8 cellular contexts compared by ENCODE assay signal in genomic region chr17:41918392-41919164, GRCh38. TPM values are rescaled to one million over a fixed set of nuclear protein-coding genes. Genes with fewer than 3 reads are reported as not detected.
DNase-seq lines count a peak whose midpoint lies in the region; TF ChIP-seq lines count a peak whose summit lies in the region.

Gene ACLY (minus strand): TSS chr17:41918951. CDS start chr17:41913873, 5,078 bp downstream.

- peak within 1 kb of the TSS; percentile 95 for H3K9ac ChIP-seq in neural cell (ENCODE audit: low read length)

- intact Hi-C loops in stomach (cut with DNase I; ENCODE audit: low total_unique reads): no loop called here

- TF ChIP-seq EP300 in neural cell (conservative IDR thresholded peaks at IDR 0.05; ENCODE audit: poor library complexity, severe bottlenecking) (peak; percentile 34), stomach (IDR thresholded peaks at IDR 0.05) (no peak)

- peaks cover 7% of the 10 kb centered on the region for H4K20me1 ChIP-seq in neural cell (ENCODE audit: insufficient read depth)

- no peaks in the 10 kb centered on the region for H3F3A ChIP-seq in neural cell (ENCODE audit: insufficient read depth, low read length, poor library complexity, severe bottlenecking)

- H3K4me3 ChIP-seq in neural cell (ENCODE audit: low read length) (peak within 1 kb of the TSS; percentile 100), stomach (peak within 1 kb of the TSS; percentile 77 to 98 (median 87))

- WGBS in stomach, 5 donors: 0 to 1% (median 0%) methylated on average over 17 to 73 of the region's 73 CpGs

- H3K9me3 ChIP-seq in neural cell (ENCODE audit: low read length) (no peaks in the 10 kb centered on the region), stomach (no peaks in the 10 kb centered on the region)

- H3K9me2 ChIP-seq in neural cell (ENCODE audit: insufficient read depth, low read length): no peaks in the 10 kb centered on the region

- DNase-seq in Daoy (ENCODE audit: low read depth) (peak; percentile 99), GOT3 (lab: John Stamatoyannopoulos, UW) (peak; percentile 85), LoVo (ENCODE audit: low spot score) (peak; percentile 98), SHP77 treated with DMSO at 0.1 percent for 48 hours (lab: John Stamatoyannopoulos, UW) (peak; percentile 91), fibroblast of the conjunctiva (ENCODE audit: low read depth) (peak; percentile 95), stomach (peak; percentile 98)
- DNase-seq in activated effector memory CD4-positive, alpha-beta T cell treated with anti-CD3 and anti-CD28 coated beads, Interleukin-2, amount 50 U/mL, for 16 hours: peak; percentile 99

- H3K27me3 ChIP-seq in neural cell (ENCODE audit: insufficient read depth, low read depth, low read length) (no peaks in the 10 kb centered on the region), stomach (no peaks in the 10 kb centered on the region)

- no peak for TF ChIP-seq RAD21 in neural cell (conservative IDR thresholded peaks at IDR 0.05)

- H3K79me2 ChIP-seq in neural cell (replicated peaks; ENCODE audit: insufficient read depth, low read length): peaks cover 51% of the 10 kb centered on the region

- peak in 1 of 4 donors; percentile 65 for TF ChIP-seq POLR2A in stomach (IDR thresholded peaks at IDR 0.05)

- H3K4me2 ChIP-seq in neural cell (ENCODE audit: low read length): peak within 1 kb of the TSS; percentile 87

- H3K27ac ChIP-seq in neural cell (ENCODE audit: low read length): peak within 1 kb of the TSS; percentile 89
- H3K27ac ChIP-seq in stomach: peak within 1 kb of the TSS; percentile 90 to 94 (median 94)

- H3K4me1 ChIP-seq in stomach: peaks cover 42 to 57% (median 52%) of the 10 kb centered on the region in 4 donors

- TF ChIP-seq CTCF in neural cell (IDR thresholded peaks at IDR 0.05; ENCODE audit: poor library complexity, severe bottlenecking) (no peak), stomach (IDR thresholded peaks at IDR 0.05) (no peak)

- H2AFZ ChIP-seq in neural cell (ENCODE audit: low read depth, low read length): peak within 1 kb of the TSS; percentile 88

- no peaks in the 10 kb centered on the region for H3K36me3 ChIP-seq in neural cell (ENCODE audit: insufficient read depth, low read length)
- H3K36me3 ChIP-seq in stomach: peaks cover 1 to 5% (median 3%) of the 10 kb centered on the region in 4 donors

TF ChIP-seq in neural cell, 6 proteins besides CTCF, POLR2A, EP300 and RAD21:
- TF ChIP-seq POLR2AphosphoS5 (IDR thresholded peaks at IDR 0.05): peak; percentile 88
- TF ChIP-seq TAF1 (IDR thresholded peaks at IDR 0.05; ENCODE audit: low read depth): peak; percentile 58
- no peak for TF ChIP-seq EZH2 (IDR thresholded peaks at IDR 0.05; ENCODE audit: borderline replicate concordance, insufficient read depth, low read length, poor library complexity, severe bottlenecking)
- TF ChIP-seq SMC3 (conservative IDR thresholded peaks at IDR 0.05; ENCODE audit: poor library complexity): peak; percentile 24
- peak; percentile 92 for TF ChIP-seq MXI1 (conservative IDR thresholded peaks at IDR 0.05; ENCODE audit: poor library complexity, severe bottlenecking)
- peak; percentile 61 for TF ChIP-seq REST (IDR thresholded peaks at IDR 0.05; ENCODE audit: borderline replicate concordance)

RNA-seq across cellular contexts. Expression of gene ACLY, which starts in this region (rescaled TPM):
- total RNA-seq in Daoy (2014; rRNA removed; shearing (Covaris generic)): 115 and 124 TPM in 2 replicates
- polyA plus RNA-seq in neural cell (136 and 148 TPM in 2 replicates), stomach (10 to 100 TPM; 19.8 to 23.8 (median 23.5) TPM)
- 196 and 204 TPM in 2 replicates for polyA minus RNA-seq in neural cell
- total RNA-seq in stomach: 100 to 1,000 TPM in 1 of 5 donors, 10 to 100 TPM in 4; 29.8 to 121 (median 48.7) TPM

Comparison
In these comparisons a context has a peak if more than half of its experiments do, and no peak if none do; other contexts are left out.
1. Peak in every context shown above with its lines: DNase-seq, H3K4me3 ChIP-seq and H3K27ac ChIP-seq.